ENCODE assay signal across 23 cellular contexts in genomic region chr10:78829570-78829969, GRCh38.
DNase-seq lines count a peak whose midpoint lies in the region; ATAC-seq and TF ChIP-seq lines count a peak whose summit lies in the region.
"Had no signal": no experiment of that assay in that cellular context is flagged by ENCODE, and none has a peak within 500 bp of the region (broad histone marks: within the 10 kb centered on the region; RNA-seq: fewer than 3 reads in every experiment).

No MANE protein-coding gene starts in this region.

- H3K27me3 ChIP-seq in Panc1 (ENCODE audit: control insufficient read depth, insufficient read depth, low read length) (no peaks in the 10 kb centered on the region), SJCRH30 (no peaks in the 10 kb centered on the region)
- H3K27me3 ChIP-seq: heart right ventricle had no signal

- ATAC-seq in Panc1 (peak; percentile 42; the same call in 1 of the 2 replicates), HG02885 (IDR thresholded peaks at IDR 0.05; ENCODE audit: poor library complexity, unreplicated experiment) (no peak)
- ATAC-seq: activated naive CD8-positive, alpha-beta T cell treated with anti-CD3 and anti-CD28 coated beads, Interleukin-2, amount 50 U/mL, for 24 hours; natural killer cell treated with Interleukin-12 subunit alpha and Interleukin-12 subunit beta and Interleukin-15 and Interleukin-18, amount 100 ng/mL, for 72 hours; WTC11 had no signal

- in situ Hi-C loops in Panc1 (cut with HindIII; ENCODE audit: low pct_unique_long_range_greater_than_20kb, low sequenced_read_pairs): no loop called here

- no peaks in the 10 kb centered on the region for H3K4me1 ChIP-seq in Panc1 (ENCODE audit: control insufficient read depth, insufficient read depth, low read length)
- no peaks in the 10 kb centered on the region for H3K4me1 ChIP-seq in SJCRH30

- intact Hi-C loops in Panc1 (cut with micrococcal nuclease; ENCODE audit: unreplicated experiment): no loop called here

- CTCF ChIA-PET in Panc1 (lab: Charles Lee): no interaction called here

- peak; percentile 55 for DNase-seq in GM03348 (ENCODE audit: low spot score)
- DNase-seq in Panc1 (ENCODE audit: low read depth, low spot score): no peak
- peak; percentile 51 for DNase-seq in fibroblast of the aortic adventitia (ENCODE audit: low read depth)
- DNase-seq in NCI-H1436 (lab: John Stamatoyannopoulos, UW): no peak
- no peak for DNase-seq in SJCRH30
- no peak for DNase-seq in NCI-H2107 (lab: John Stamatoyannopoulos, UW)
- DNase-seq: activated CD4-positive, alpha-beta memory T cell treated with anti-CD3 and anti-CD28 coated beads, Interleukin-2, amount 10 ng/mL, durations not matched to agents 7 days and 5 days; activated effector memory CD4-positive, alpha-beta T cell treated with anti-CD3 and anti-CD28 coated beads, Interleukin-2, amount 50 U/mL, for 16 hours; activated naive CD8-positive, alpha-beta T cell treated with anti-CD3 and anti-CD28 coated beads, Interleukin-2, amount 50 U/mL, for 24 hours; activated T-cell treated with anti-CD3 and anti-CD28 coated beads for 4 hours; cortex of kidney; endodermal cell; heart right ventricle; left ventricle myocardium inferior; midbrain; MM.1S; NCI-H1694; NCI-H69; T-helper 9 cell had no signal

- H3K4me3 ChIP-seq in Panc1 (ENCODE audit: low read depth in 2 of 2, low read length in 2 of 2) (no peak overlapping the region), fibroblast of the aortic adventitia (ENCODE audit: low read depth, low read length) (no peak overlapping the region), SJCRH30 (no peak overlapping the region)
- H3K4me3 ChIP-seq: heart right ventricle, left ventricle myocardium inferior had no signal

- no peaks in the 10 kb centered on the region for H3K9me3 ChIP-seq in Panc1 (ENCODE audit: control insufficient read depth, insufficient read depth, low read depth, low read length)
- H3K9me3 ChIP-seq in SJCRH30 (replicated peaks): no peaks in the 10 kb centered on the region; the same call in 1 of the 2 replicates

- no peak overlapping the region for H3K27ac ChIP-seq in Panc1 (ENCODE audit: low read length)
- no peak overlapping the region for H3K27ac ChIP-seq in SJCRH30
- H3K27ac ChIP-seq: C4-2B, heart right ventricle, left ventricle myocardium inferior had no signal

- H3K36me3 ChIP-seq in Panc1 (ENCODE audit: control insufficient read depth, insufficient read depth, low read length) (no peaks in the 10 kb centered on the region), SJCRH30 (no peaks in the 10 kb centered on the region)
- H3K36me3 ChIP-seq: heart right ventricle, left ventricle myocardium inferior had no signal

- TF ChIP-seq CTCF in Panc1 (IDR thresholded peaks at IDR 0.05) (no peak), fibroblast of the aortic adventitia (IDR thresholded peaks at IDR 0.05; ENCODE audit: insufficient read depth, low read length) (no peak)

- POLR2A ChIA-PET in Panc1 (lab: Charles Lee): no interaction called here

- no TSS peak for BruUV-seq in Panc1 (replicated peaks; lab: Mats Ljungman, UMichigan)

Comparison
In these comparisons a context has a peak if more than half of its experiments do, and no peak if none do; other contexts are left out.
1. DNase-seq: peak in GM03348 (single experiment) and fibroblast of the aortic adventitia (single experiment); none in Panc1 (single experiment), NCI-H1436 (single experiment), SJCRH30 (0 of 2) and NCI-H2107 (single experiment).